ENCODE assay signal across 8 cellular contexts in the genomic region with DNA sequence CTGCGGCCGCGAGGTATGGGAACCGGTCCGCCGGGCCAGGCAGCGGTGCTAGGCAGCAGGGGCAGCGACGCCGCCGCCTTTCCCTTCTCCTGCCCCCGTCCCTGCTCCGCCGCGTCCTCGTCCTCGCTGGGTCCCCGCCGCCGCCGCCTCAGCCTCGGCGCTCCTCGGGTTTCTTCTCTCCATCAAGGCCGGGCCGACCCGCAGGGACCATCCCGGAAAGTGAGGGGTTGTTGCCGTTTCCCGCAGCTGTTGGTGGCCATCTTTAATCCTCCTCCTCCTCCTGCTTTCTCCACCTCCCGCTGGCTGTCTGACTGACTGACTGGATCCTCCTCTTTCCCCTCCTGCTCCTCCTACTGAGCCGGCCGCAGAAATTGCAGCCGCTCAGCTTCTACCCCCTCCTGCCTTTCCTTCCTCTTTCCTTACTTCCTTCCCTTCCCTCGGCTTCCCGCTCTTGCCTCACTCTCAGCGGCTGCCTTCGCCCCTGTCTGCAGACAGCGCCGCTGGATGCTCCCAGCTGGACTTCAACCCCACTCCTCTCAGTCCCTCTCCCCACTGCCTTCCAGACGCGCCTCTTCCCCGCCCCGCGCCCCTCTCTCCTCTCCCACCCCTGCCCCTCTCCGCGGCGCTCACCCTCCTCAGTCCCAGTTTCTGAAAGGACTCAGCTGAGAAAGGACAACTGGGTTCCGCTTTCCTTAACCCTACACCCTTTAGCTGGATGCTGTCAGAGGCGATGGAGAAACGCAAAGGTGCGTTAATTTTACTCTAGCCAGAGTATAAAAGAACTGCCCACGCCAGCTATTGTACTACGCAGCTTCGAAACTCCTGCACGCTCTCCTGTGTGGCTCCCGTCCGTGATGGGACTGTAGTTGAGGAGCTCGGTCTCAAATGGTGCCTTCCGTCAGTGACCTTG. TPM values are rescaled to one million over a fixed set of nuclear protein-coding genes. Genes with fewer than 3 reads are reported as not detected.
A peak's percentile ranks its signal among the peaks of the same experiment; 100 is the strongest.
DNase-seq lines count a peak whose midpoint lies in the region; TF ChIP-seq lines count a peak whose summit lies in the region.

A gene with protein sequence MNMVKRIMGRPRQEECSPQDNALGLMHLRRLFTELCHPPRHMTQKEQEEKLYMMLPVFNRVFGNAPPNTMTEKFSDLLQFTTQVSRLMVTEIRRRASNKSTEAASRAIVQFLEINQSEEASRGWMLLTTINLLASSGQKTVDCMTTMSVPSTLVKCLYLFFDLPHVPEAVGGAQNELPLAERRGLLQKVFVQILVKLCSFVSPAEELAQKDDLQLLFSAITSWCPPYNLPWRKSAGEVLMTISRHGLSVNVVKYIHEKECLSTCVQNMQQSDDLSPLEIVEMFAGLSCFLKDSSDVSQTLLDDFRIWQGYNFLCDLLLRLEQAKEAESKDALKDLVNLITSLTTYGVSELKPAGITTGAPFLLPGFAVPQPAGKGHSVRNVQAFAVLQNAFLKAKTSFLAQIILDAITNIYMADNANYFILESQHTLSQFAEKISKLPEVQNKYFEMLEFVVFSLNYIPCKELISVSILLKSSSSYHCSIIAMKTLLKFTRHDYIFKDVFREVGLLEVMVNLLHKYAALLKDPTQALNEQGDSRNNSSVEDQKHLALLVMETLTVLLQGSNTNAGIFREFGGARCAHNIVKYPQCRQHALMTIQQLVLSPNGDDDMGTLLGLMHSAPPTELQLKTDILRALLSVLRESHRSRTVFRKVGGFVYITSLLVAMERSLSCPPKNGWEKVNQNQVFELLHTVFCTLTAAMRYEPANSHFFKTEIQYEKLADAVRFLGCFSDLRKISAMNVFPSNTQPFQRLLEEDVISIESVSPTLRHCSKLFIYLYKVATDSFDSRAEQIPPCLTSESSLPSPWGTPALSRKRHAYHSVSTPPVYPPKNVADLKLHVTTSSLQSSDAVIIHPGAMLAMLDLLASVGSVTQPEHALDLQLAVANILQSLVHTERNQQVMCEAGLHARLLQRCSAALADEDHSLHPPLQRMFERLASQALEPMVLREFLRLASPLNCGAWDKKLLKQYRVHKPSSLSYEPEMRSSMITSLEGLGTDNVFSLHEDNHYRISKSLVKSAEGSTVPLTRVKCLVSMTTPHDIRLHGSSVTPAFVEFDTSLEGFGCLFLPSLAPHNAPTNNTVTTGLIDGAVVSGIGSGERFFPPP (N-terminal part only) (minus strand): TSS at position 309 of the 910 bp plus-strand sequence. CDS start 106,099 bp downstream, outside the sequence.

- DNase-seq in Calu3: peak; percentile 68
- peak; percentile 92 for DNase-seq in H4 (ENCODE audit: low spot score)
- DNase-seq in NCI-H1436 (lab: John Stamatoyannopoulos, UW): peak; percentile 69
- DNase-seq in SW 1271 (lab: John Stamatoyannopoulos, UW): peak; percentile 42 to 86
- DNase-seq in ecto neural progenitor cell (ENCODE audit: low spot score): peak; percentile 86
- peak; percentile 66 for DNase-seq in smooth muscle cell of the brain vasculature (ENCODE audit: low read depth, low spot score)
- DNase-seq in stimulated activated naive CD4-positive, alpha-beta T cell (lab: John Stamatoyannopoulos, UW): no peak

- CTCF ChIA-PET in Calu3 (lab: Charles Lee): interaction anchor here (0.6 to 0.9 kb wide), 3 partner anchors 11 to 524 kb away, joined by 3 to 5 read pairs (median 5); no protein-coding TSS in a partner anchor

- H3K27me3 ChIP-seq in layer of hippocampus (ENCODE audit: control insufficient read depth, insufficient read depth, low read length): no peaks in the 10 kb centered on the region

- no peaks in the 10 kb centered on the region for H3K27me3 Mint-ChIP-seq in Calu3 (ENCODE audit: unreplicated experiment)

- H3K36me3 Mint-ChIP-seq in Calu3 (ENCODE audit: insufficient read depth, unreplicated experiment): peaks cover 23% of the 10 kb centered on the region

- no TSS peak for BruUV-seq in Calu3 (replicated peaks; lab: Mats Ljungman, UMichigan)

- intact Hi-C loops in Calu3 (cut with micrococcal nuclease; ENCODE audit: unreplicated experiment): no loop called here

- peak within 1 kb of the TSS; percentile 100 for H3K4me3 Mint-ChIP-seq in Calu3 (ENCODE audit: low read depth, unreplicated experiment)

- H3K4me1 Mint-ChIP-seq in Calu3 (ENCODE audit: low read depth, unreplicated experiment): peaks cover 8% of the 10 kb centered on the region

- no peak for TF ChIP-seq CTCF in Calu3 (IDR thresholded peaks at IDR 0.05; ENCODE audit: unreplicated experiment)

- H3K27ac ChIP-seq in layer of hippocampus (ENCODE audit: low read depth, low read length): peak within 1 kb of the TSS; percentile 92

- H3K9me3 Mint-ChIP-seq in Calu3 (ENCODE audit: low read depth, unreplicated experiment): no peaks in the 10 kb centered on the region

- H3K27ac Mint-ChIP-seq in Calu3 (ENCODE audit: unreplicated experiment): peak within 1 kb of the TSS; percentile 100

RNA-seq across cellular contexts. Expression of the gene that starts here (rescaled TPM):
- 25.1 and 31.5 TPM in 2 replicates for total RNA-seq in Calu3 (2022)
- 13.9 and 23.4 TPM in 2 replicates for total RNA-seq in H4 (2014; rRNA removed; shearing (Covaris generic))

Comparison
In these comparisons a context has a peak if more than half of its experiments do, and no peak if none do; other contexts are left out.
1. DNase-seq: peak in Calu3 (single experiment), H4 (single experiment), NCI-H1436 (single experiment), SW 1271 (2 of 2), ecto neural progenitor cell (single experiment) and smooth muscle cell of the brain vasculature (single experiment); none in stimulated activated naive CD4-positive, alpha-beta T cell (0 of 6).